In genomic region chr18:63936156-63936931, GRCh38 we compare ENCODE assay signal across 8 cellular contexts. TPM values are rescaled to one million over a fixed set of nuclear protein-coding genes. Genes with fewer than 3 reads are reported as not detected.
DNase-seq lines count a peak whose midpoint lies in the region; ATAC-seq and TF ChIP-seq lines count a peak whose summit lies in the region.

No MANE protein-coding gene starts in this region.

- H3K4me3 Mint-ChIP-seq in stimulated activated naive CD8-positive, alpha-beta T cell treated with anti-CD3 and anti-CD28 coated beads, Interleukin-15, amount 100 ng/mL, for 72 hours: peak overlapping the region; percentile 74 to 76

- peak overlapping the region; percentile 65 for H3K4me2 ChIP-seq in fibroblast of lung (ENCODE audit: extremely low read depth, insufficient read depth, low read length)

- peak overlapping the region; percentile 58 to 78 (median 68) for H3K4me3 ChIP-seq in fibroblast of lung (replicated peaks in 1 of 4; ENCODE audit: control extremely low read depth in 1 of 4, insufficient read depth in 1 of 4, low read depth in 3 of 4, low read length in 4 of 4)
- peak overlapping the region; percentile 66 to 77 for H3K4me3 ChIP-seq in muscle layer of duodenum (ENCODE audit: low read depth in 1 of 2, low read length in 2 of 2)

- peak; percentile 54 to 68 for TF ChIP-seq CTCF in fibroblast of lung (conservative IDR thresholded peaks at IDR 0.05 in 1 of 2, IDR thresholded peaks at IDR 0.05 in 1 of 2; ENCODE audit: low read depth in 1 of 2, low read length in 2 of 2)

- peak overlapping the region; percentile 17 for H3K9ac ChIP-seq in fibroblast of lung (ENCODE audit: insufficient read depth, low read length)

- H3K27ac Mint-ChIP-seq in stimulated activated naive CD8-positive, alpha-beta T cell treated with anti-CD3 and anti-CD28 coated beads, Interleukin-15, amount 100 ng/mL, for 72 hours: peak overlapping the region; percentile 61 to 67

- H3K27ac ChIP-seq in fibroblast of lung (ENCODE audit: insufficient read depth, low read length) (no peak overlapping the region), muscle layer of duodenum (ENCODE audit: low read length) (no peak overlapping the region)

- H3K4me1 ChIP-seq in fibroblast of lung (ENCODE audit: control insufficient read depth, extremely low read depth, insufficient read depth, low read length) (no peaks in the 10 kb centered on the region), muscle layer of duodenum (ENCODE audit: control insufficient read depth in 1 of 2, insufficient read depth in 2 of 2, low read length in 2 of 2) (peaks cover 0 to 10% of the 10 kb centered on the region in 2 donors)

- peak overlapping the region; percentile 87 for H2AFZ ChIP-seq in fibroblast of lung (ENCODE audit: low read length)

- H3K36me3 ChIP-seq in fibroblast of lung (ENCODE audit: control insufficient read depth, insufficient read depth, low read length): no peaks in the 10 kb centered on the region
- H3K36me3 ChIP-seq in muscle layer of duodenum (ENCODE audit: control insufficient read depth in 1 of 2, insufficient read depth in 2 of 2, low read length in 2 of 2): no peaks in the 10 kb centered on the region

- no peaks in the 10 kb centered on the region for H3K9me3 Mint-ChIP-seq in stimulated activated naive CD8-positive, alpha-beta T cell treated with anti-CD3 and anti-CD28 coated beads, Interleukin-15, amount 100 ng/mL, for 72 hours

- H3K27me3 ChIP-seq in fibroblast of lung (ENCODE audit: control insufficient read depth, insufficient read depth, low read length): peaks cover 3% of the 10 kb centered on the region
- H3K27me3 ChIP-seq in muscle layer of duodenum (ENCODE audit: low read depth, low read length): no peaks in the 10 kb centered on the region

- peaks cover 7% of the 10 kb centered on the region for H3K4me1 Mint-ChIP-seq in stimulated activated naive CD8-positive, alpha-beta T cell treated with anti-CD3 and anti-CD28 coated beads, Interleukin-15, amount 100 ng/mL, for 72 hours

- no peaks in the 10 kb centered on the region for H3K79me2 ChIP-seq in fibroblast of lung (ENCODE audit: control insufficient read depth, insufficient read depth, low read length)

- DNase-seq in DMS 273 (lab: John Stamatoyannopoulos, UW; ENCODE audit: unreplicated experiment) (peak; percentile 89), NOMO-1 treated with dmso at 0.1 percent for 144 hours (lab: John Stamatoyannopoulos, UW; ENCODE audit: unreplicated experiment) (peak; percentile 83), activated T-cell treated with anti-CD3 and anti-CD28 coated beads for 48 hours (ENCODE audit: low read depth) (peak; percentile 52), fibroblast of lung (ENCODE audit: low read depth in 2 of 2) (peak; percentile 54 to 69)
- DNase-seq in stimulated activated naive CD8-positive, alpha-beta T cell treated with anti-CD3 and anti-CD28 coated beads, Interleukin-15, amount 100 ng/mL, for 72 hours: peak; percentile 66 to 78

- peaks cover 3% of the 10 kb centered on the region for H3K27me3 Mint-ChIP-seq in stimulated activated naive CD8-positive, alpha-beta T cell treated with anti-CD3 and anti-CD28 coated beads, Interleukin-15, amount 100 ng/mL, for 72 hours

- ATAC-seq in GM19467 (IDR thresholded peaks at IDR 0.05; ENCODE audit: unreplicated experiment) (peak; percentile 99), HG03565 (IDR thresholded peaks at IDR 0.05; ENCODE audit: unreplicated experiment) (peak; percentile 96)
- peak; percentile 97 for ATAC-seq in stimulated activated naive CD8-positive, alpha-beta T cell treated with anti-CD3 and anti-CD28 coated beads, Interleukin-15, amount 100 ng/mL, for 72 hours

- H4K20me1 ChIP-seq in fibroblast of lung (ENCODE audit: control insufficient read depth, extremely low read depth, insufficient read depth, low read length): no peaks in the 10 kb centered on the region

- H3K9me3 ChIP-seq in fibroblast of lung (ENCODE audit: control insufficient read depth, insufficient read depth, low read depth, low read length) (no peaks in the 10 kb centered on the region), muscle layer of duodenum (ENCODE audit: control insufficient read depth in 1 of 2, low read length in 2 of 2) (no peaks in the 10 kb centered on the region)

RNA-seq across cellular contexts. Expression of gene HMSD, which starts 12.8 kb away (rescaled TPM):
- 0.83 TPM in 1 of 2 replicates, not detected in the other for total RNA-seq in fibroblast of lung
- 0.56 and 4.3 TPM in 2 replicates for polyA plus RNA-seq in fibroblast of lung
- polyA plus RNA-seq in fibroblast of lung (2012): 6.5 and 17.6 TPM in 2 replicates
- polyA minus RNA-seq in fibroblast of lung (ENCODE audit: low replicate concordance): 0.22 TPM in 1 of 2 replicates, not detected in the other

RNA-seq across cellular contexts. Expression of gene SERPINB10, which starts 28.6 kb away (rescaled TPM):
- total RNA-seq in fibroblast of lung: not detected in 2 replicates
- polyA plus RNA-seq in fibroblast of lung: 0.05 and 0.08 TPM in 2 replicates
- polyA plus RNA-seq in fibroblast of lung (2012): not detected in 2 replicates
- polyA minus RNA-seq in fibroblast of lung (ENCODE audit: low replicate concordance): not detected in 2 replicates

RNA-seq across cellular contexts. Expression of gene SERPINB8, which starts 33.5 kb away (rescaled TPM):
- 8.7 and 9.7 TPM in 2 replicates for total RNA-seq in fibroblast of lung
- polyA plus RNA-seq in fibroblast of lung: 21.0 and 24.8 TPM in 2 replicates
- 18.9 and 20.8 TPM in 2 replicates for polyA plus RNA-seq in fibroblast of lung (2012)
- polyA minus RNA-seq in fibroblast of lung (ENCODE audit: low replicate concordance): 7.9 and 14.4 TPM in 2 replicates

RNA-seq across cellular contexts. Expression of gene SERPINB2, which starts 48.8 kb away (rescaled TPM):
- total RNA-seq in fibroblast of lung: 3.9 and 12.1 TPM in 2 replicates
- 25.0 and 131 TPM in 2 replicates for polyA plus RNA-seq in fibroblast of lung
- 10.4 and 57.0 TPM in 2 replicates for polyA plus RNA-seq in fibroblast of lung (2012)
- 11.5 and 63.9 TPM in 2 replicates for polyA minus RNA-seq in fibroblast of lung (ENCODE audit: low replicate concordance)
